In the genomic region with DNA sequence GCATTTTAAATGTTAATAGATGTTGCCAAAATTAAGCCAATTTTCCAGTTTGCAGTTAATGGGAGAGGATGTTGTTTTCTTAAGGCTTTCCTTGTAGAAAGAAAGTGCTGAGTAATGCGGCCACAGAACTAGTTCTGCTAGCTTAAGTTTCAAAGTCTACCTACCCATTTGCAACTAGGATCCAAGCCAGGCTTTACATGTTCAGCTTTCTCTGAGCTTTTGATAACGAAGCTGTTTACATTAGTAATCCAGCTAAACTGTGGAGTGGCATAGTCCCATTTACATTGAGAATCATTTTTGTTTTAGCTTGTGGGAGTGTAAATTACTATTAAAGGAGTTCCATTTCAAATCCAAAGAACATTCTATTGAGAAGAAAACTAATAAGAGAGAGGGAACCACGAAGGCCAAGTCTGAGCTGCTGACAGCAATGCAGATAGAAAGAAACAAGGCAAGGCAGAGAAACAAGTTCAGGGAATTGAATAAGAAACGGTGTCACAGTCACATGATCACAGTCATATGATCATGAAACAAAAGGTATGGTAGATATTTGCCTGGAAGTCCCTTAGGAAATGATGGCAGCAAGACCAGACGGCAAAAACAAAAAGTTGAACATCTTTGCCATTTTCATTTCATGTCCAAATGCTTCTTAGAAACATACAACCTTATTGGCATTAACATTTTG, we compare ENCODE assay signal across 13 cellular contexts.
DNase-seq lines count a peak whose midpoint lies in the region; ATAC-seq, FAIRE-seq and TF ChIP-seq lines count a peak whose summit lies in the region.
"Had no signal": no experiment of that assay in that cellular context is flagged by ENCODE, and none has a peak within 500 bp of the region (broad histone marks: within the 10 kb centered on the region; RNA-seq: fewer than 3 reads in every experiment).

No MANE protein-coding gene starts in this region.

- H3K27ac ChIP-seq in OCI-LY7 (ENCODE audit: low read depth, low read length, poor library complexity, severe bottlenecking) (no peak overlapping the region), epithelial cell of prostate (peak overlapping the region; percentile 56), osteoblast (ENCODE audit: low read depth, low read length) (peak overlapping the region; percentile 72)
- H3K27ac ChIP-seq: BLaER1 treated with 17β-estradiol and CSF1 and Interleukin-3, amounts not matched to agents 10 nM and 100 nM; heart left ventricle had no signal

- CTCF ChIA-PET in OCI-LY7 (lab: Charles Lee; ENCODE audit: unreplicated experiment): no interaction called here
- CTCF ChIA-PET in activated naive CD4-positive, alpha-beta T cell treated with anti-CD3 and anti-CD28 coated beads, Interleukin-2, amount 10 ng/mL, durations not matched to agents 7 days and 5 days (lab: Charles Lee): no interaction called here

- H2AFZ ChIP-seq in OCI-LY7 (ENCODE audit: low read length): peak overlapping the region; percentile 58
- H2AFZ ChIP-seq in osteoblast (ENCODE audit: low read length): peak overlapping the region; percentile 77

- H4K20me1 ChIP-seq in OCI-LY7 (ENCODE audit: insufficient read depth, low read length) (no peaks in the 10 kb centered on the region), osteoblast (ENCODE audit: insufficient read depth, low read length) (no peaks in the 10 kb centered on the region)
- H4K20me1 ChIP-seq: BLaER1 treated with 17β-estradiol and CSF1 and Interleukin-3, amounts not matched to agents 10 nM and 100 nM had no signal

- H3K4me1 ChIP-seq in OCI-LY7 (ENCODE audit: insufficient read depth, low read length, poor library complexity, severe bottlenecking) (no peaks in the 10 kb centered on the region), osteoblast (ENCODE audit: insufficient read depth, low read length) (peaks cover 33% of the 10 kb centered on the region)

- H3K9me3 ChIP-seq in OCI-LY7 (ENCODE audit: low read length): no peaks in the 10 kb centered on the region; the same call in 1 of the 2 replicates
- no peaks in the 10 kb centered on the region for H3K9me3 ChIP-seq in osteoblast (ENCODE audit: low read depth, low read length)
- H3K9me3 ChIP-seq: BLaER1 treated with 17β-estradiol and CSF1 and Interleukin-3, amounts not matched to agents 10 nM and 100 nM; heart left ventricle had no signal

- no peaks in the 10 kb centered on the region for H3K27me3 ChIP-seq in osteoblast (ENCODE audit: insufficient read depth, low read length)
- H3K27me3 ChIP-seq: BLaER1 treated with 17β-estradiol and CSF1 and Interleukin-3, amounts not matched to agents 10 nM and 100 nM; heart left ventricle had no signal

- BruUV-seq in OCI-LY7 (replicated peaks; lab: Mats Ljungman, UMichigan): no TSS peak

- intact Hi-C loops in OCI-LY7 (cut with micrococcal nuclease; ENCODE audit: unreplicated experiment): no loop called here

- FAIRE-seq in G401.6 (lab: Jason Lieb, UNC): peak; percentile 94

- H3K36me3 Mint-ChIP-seq in activated naive CD4-positive, alpha-beta T cell treated with anti-CD3 and anti-CD28 coated beads, Interleukin-2, amount 10 ng/mL, durations not matched to agents 7 days and 5 days: no peaks in the 10 kb centered on the region

- H3K4me3 ChIP-seq in OCI-LY7 (ENCODE audit: low read depth, low read length, poor library complexity, severe bottlenecking) (no peak overlapping the region), osteoblast (ENCODE audit: insufficient read depth, low read length) (no peak overlapping the region)
- H3K4me3 ChIP-seq: BLaER1 treated with 17β-estradiol and CSF1 and Interleukin-3, amounts not matched to agents 10 nM and 100 nM; heart left ventricle had no signal

- H3K36me3 ChIP-seq in OCI-LY7 (ENCODE audit: insufficient read depth, low read length): no peaks in the 10 kb centered on the region
- H3K36me3 ChIP-seq in osteoblast (ENCODE audit: insufficient read depth, low read length): no peaks in the 10 kb centered on the region
- H3K36me3 ChIP-seq: heart left ventricle had no signal

- ATAC-seq in HG03378 (IDR thresholded peaks at IDR 0.05; ENCODE audit: unreplicated experiment): no peak
- ATAC-seq: heart left ventricle had no signal

- no peak overlapping the region for H3K4me3 Mint-ChIP-seq in activated naive CD4-positive, alpha-beta T cell treated with anti-CD3 and anti-CD28 coated beads, Interleukin-2, amount 10 ng/mL, durations not matched to agents 7 days and 5 days

- no peak overlapping the region for H3K27ac Mint-ChIP-seq in activated naive CD4-positive, alpha-beta T cell treated with anti-CD3 and anti-CD28 coated beads, Interleukin-2, amount 10 ng/mL, durations not matched to agents 7 days and 5 days

- H3K4me1 Mint-ChIP-seq in activated naive CD4-positive, alpha-beta T cell treated with anti-CD3 and anti-CD28 coated beads, Interleukin-2, amount 10 ng/mL, durations not matched to agents 7 days and 5 days: no peaks in the 10 kb centered on the region

- TF ChIP-seq CTCF in OCI-LY7 (conservative IDR thresholded peaks at IDR 0.05; ENCODE audit: low read length) (no peak), osteoblast (IDR thresholded peaks at IDR 0.05; ENCODE audit: extremely low read depth, low read depth, low read length) (no peak)

- POLR2A ChIA-PET in OCI-LY7 (lab: Charles Lee): interaction anchor here (0.5 to 0.8 kb wide), 4 partner anchors 10 to 950 kb away, joined by 3 to 4 read pairs (median 3); no protein-coding TSS in a partner anchor

- no peak for DNase-seq in OCI-LY7 (ENCODE audit: low spot score)
- peak; percentile 55 for DNase-seq in epithelial cell of prostate (ENCODE audit: low read depth, low spot score)
- DNase-seq in osteoblast (ENCODE audit: insufficient read length, low spot score, missing footprints): no peak
- DNase-seq in stimulated activated naive CD4-positive, alpha-beta T cell (lab: John Stamatoyannopoulos, UW): no peak
- DNase-seq in activated naive CD4-positive, alpha-beta T cell treated with anti-CD3 and anti-CD28 coated beads, Interleukin-2, amount 10 ng/mL, durations not matched to agents 7 days and 5 days: no peak
- DNase-seq in NCI-H1694 (lab: John Stamatoyannopoulos, UW): no peak
- DNase-seq: activated CD8-positive, alpha-beta memory T cell treated with anti-CD3 and anti-CD28 coated beads, Interleukin-2, amount 50 U/mL, for 48 hours; GOT3; heart left ventricle; NCI-H1092 treated with DMSO at 0.1 percent for 48 hours had no signal

- H3K79me2 ChIP-seq in OCI-LY7 (ENCODE audit: insufficient read depth, low read depth, low read length) (no peaks in the 10 kb centered on the region), osteoblast (ENCODE audit: insufficient read depth, low read length) (no peaks in the 10 kb centered on the region)

- peaks cover 4% of the 10 kb centered on the region for H3K27me3 Mint-ChIP-seq in activated naive CD4-positive, alpha-beta T cell treated with anti-CD3 and anti-CD28 coated beads, Interleukin-2, amount 10 ng/mL, durations not matched to agents 7 days and 5 days

- no peaks in the 10 kb centered on the region for H3K9me2 ChIP-seq in OCI-LY7 (ENCODE audit: insufficient read depth, low read length)

- peaks cover 1% of the 10 kb centered on the region for H3K9me3 Mint-ChIP-seq in activated naive CD4-positive, alpha-beta T cell treated with anti-CD3 and anti-CD28 coated beads, Interleukin-2, amount 10 ng/mL, durations not matched to agents 7 days and 5 days

- H3K4me2 ChIP-seq in OCI-LY7 (ENCODE audit: low read length) (no peak overlapping the region), osteoblast (ENCODE audit: insufficient read depth, low read length) (peak overlapping the region; percentile 41)
- H3K4me2 ChIP-seq: BLaER1 treated with 17β-estradiol and CSF1 and Interleukin-3, amounts not matched to agents 10 nM and 100 nM had no signal
